Comparison of ENCODE assay signal across 19 cellular contexts in genomic region chr14:103692871-103693270, GRCh38. TPM values are rescaled to one million over a fixed set of nuclear protein-coding genes. Genes with fewer than 3 reads are reported as not detected.
A peak's percentile ranks its signal among the peaks of the same experiment; 100 is the strongest.
DNase-seq lines count a peak whose midpoint lies in the region; ATAC-seq, FAIRE-seq and TF ChIP-seq lines count a peak whose summit lies in the region.
"Had no signal": no experiment of that assay in that cellular context is flagged by ENCODE, and none has a peak within 500 bp of the region (broad histone marks: within the 10 kb centered on the region; RNA-seq: fewer than 3 reads in every experiment).

No MANE protein-coding gene starts in this region.

- H3K79me2 ChIP-seq in astrocyte (ENCODE audit: insufficient read depth, low read length) = peaks cover 78% of the 10 kb centered on the region

- POLR2A ChIA-PET in T-cell (lab: Charles Lee) = no interaction called here

- H3K4me3 Mint-ChIP-seq in IgD-negative memory B cell (no peak overlapping the region), astrocyte (ENCODE audit: unreplicated experiment) (no peak overlapping the region), T-cell (no peak overlapping the region)
- H3K4me3 Mint-ChIP-seq: stimulated activated naive B cell treated with anti-CD40 and anti-IgM and Interleukin-4, amounts not matched to agents 10 μg/mL and 1 μg/mL and 100 μg/mL, for 72 hours; T-helper 2 cell treated with Interferon-gamma antibody and Interleukin-4, amounts not matched to agents 5 μg/mL and 100 μg/mL, for 36 hours had no signal

- H3K9me3 ChIP-seq in astrocyte (ENCODE audit: insufficient read depth, low read depth, low read length) = no peaks in the 10 kb centered on the region
- no peaks in the 10 kb centered on the region for H3K9me3 ChIP-seq in transverse colon
- H3K9me3 ChIP-seq: HAP-1, right lobe of liver had no signal

- H3K9ac ChIP-seq in astrocyte (ENCODE audit: low read length) = no peak overlapping the region

- H3K36me3 Mint-ChIP-seq in IgD-negative memory B cell (no peaks in the 10 kb centered on the region), astrocyte (ENCODE audit: low read depth, unreplicated experiment) (peaks cover 4% of the 10 kb centered on the region), T-cell (peaks cover 14% of the 10 kb centered on the region)

- no peak for TF ChIP-seq EP300 in transverse colon (IDR thresholded peaks at IDR 0.05; ENCODE audit: low read depth)

- H3K4me1 ChIP-seq in astrocyte (ENCODE audit: insufficient read depth, low read length) = peaks cover 35% of the 10 kb centered on the region
- H3K4me1 ChIP-seq in transverse colon = peaks cover 17 to 37% (median 22%) of the 10 kb centered on the region in 4 donors
- H3K4me1 ChIP-seq: HAP-1, right lobe of liver had no signal

- TF ChIP-seq CTCF in astrocyte (IDR thresholded peaks at IDR 0.05; ENCODE audit: insufficient read depth, low read depth, low read length) (no peak), transverse colon (IDR thresholded peaks at IDR 0.05) (no peak)

- intact Hi-C loops in transverse colon (cut with DNase I; ENCODE audit: low total_unique reads) = no loop called here

- H3K4me1 Mint-ChIP-seq in IgD-negative memory B cell (peaks cover 40 to 46% (median 43%) of the 10 kb centered on the region in 3 donors), astrocyte (ENCODE audit: low read depth, unreplicated experiment) (peaks cover 27% of the 10 kb centered on the region), T-cell (peaks cover 2 to 15% (median 13%) of the 10 kb centered on the region in 3 donors)

- H3K27me3 Mint-ChIP-seq in IgD-negative memory B cell (no peaks in the 10 kb centered on the region), astrocyte (ENCODE audit: low read depth, unreplicated experiment) (no peaks in the 10 kb centered on the region), T-cell (no peaks in the 10 kb centered on the region)
- H3K27me3 Mint-ChIP-seq: stimulated activated naive B cell treated with anti-CD40 and anti-IgM and Interleukin-4, amounts not matched to agents 10 μg/mL and 1 μg/mL and 100 μg/mL, for 72 hours had no signal

- TF ChIP-seq POLR2A in transverse colon (IDR thresholded peaks at IDR 0.05) = no peak

- peaks cover 31% of the 10 kb centered on the region for H3K36me3 ChIP-seq in astrocyte (ENCODE audit: insufficient read depth, low read length)
- H3K36me3 ChIP-seq in transverse colon = peaks cover 0 to 22% (median 9%) of the 10 kb centered on the region in 4 donors

- ATAC-seq in T-cell (replicated peaks in 1 of 4) = no peak
- ATAC-seq: left cardiac atrium, right lobe of liver had no signal

- in situ Hi-C loops in transverse colon (cut with MboI; ENCODE audit: low pct_ligation_motif_present in 1 of 4, low pct_unique_long_range_greater_than_20kb in 1 of 4, low sequenced_read_pairs in 3 of 4) = no loop called here

- WGBS in transverse colon (ENCODE audit: low coverage in 1 of 2), 2 donors = 70 to 80% methylated on average over 3 to 12 of the region's 12 CpGs

- peaks cover 79% of the 10 kb centered on the region for H4K20me1 ChIP-seq in astrocyte (ENCODE audit: insufficient read depth, low read length)

- H3K4me3 ChIP-seq in astrocyte (ENCODE audit: insufficient read depth, low read depth, low read length) (no peak overlapping the region), transverse colon (no peak overlapping the region)
- H3K4me3 ChIP-seq: HAP-1, right lobe of liver had no signal

- CTCF ChIA-PET in T-cell (lab: Charles Lee) = no interaction called here

- H3K4me2 ChIP-seq in astrocyte (ENCODE audit: low read length) = no peak overlapping the region

- FAIRE-seq in astrocyte (lab: Jason Lieb, UNC) = no peak
- FAIRE-seq: bronchial epithelial cell had no signal

- no peak overlapping the region for H3K27ac ChIP-seq in astrocyte (ENCODE audit: low read depth, low read length)
- H3K27ac ChIP-seq in transverse colon = peak overlapping the region in 3 of 4 donors; percentile 34 to 55 (median 55)
- H3K27ac ChIP-seq: right lobe of liver had no signal

- H3K27ac Mint-ChIP-seq in IgD-negative memory B cell = peak overlapping the region; percentile 42 to 88 (median 69)
- H3K27ac Mint-ChIP-seq in astrocyte (ENCODE audit: unreplicated experiment) = peak overlapping the region; percentile 34
- H3K27ac Mint-ChIP-seq in T-cell = no peak overlapping the region
- H3K27ac Mint-ChIP-seq: T-helper 2 cell treated with Interferon-gamma antibody and Interleukin-4, amounts not matched to agents 5 μg/mL and 100 μg/mL, for 36 hours had no signal

- H2AFZ ChIP-seq in astrocyte (ENCODE audit: low read depth, low read length) = no peak overlapping the region

- DNase-seq in astrocyte (ENCODE audit: low read depth) (no peak), mesenteric fat pad (ENCODE audit: low spot score) (peak; percentile 83), transverse colon (peak; percentile 10), T-cell (no peak), NCI-H2107 (lab: John Stamatoyannopoulos, UW) (no peak), 8988T (no peak)
- DNase-seq: activated CD4-positive, CD25-positive, alpha-beta regulatory T cell; activated CD8-positive, alpha-beta memory T cell treated with anti-CD3 and anti-CD28 coated beads for 24 hours; dermis blood vessel endothelial cell; GF-D8; left cardiac atrium; NCI-H146; NCI-H748 treated with DMSO at 0.1 percent for 48 hours; right lobe of liver; stimulated activated naive B cell treated with anti-CD40 and anti-IgM and Interleukin-4, amounts not matched to agents 10 μg/mL and 1 μg/mL and 100 μg/mL, for 72 hours had no signal

- H3K9me3 Mint-ChIP-seq in IgD-negative memory B cell (no peaks in the 10 kb centered on the region), astrocyte (ENCODE audit: unreplicated experiment) (no peaks in the 10 kb centered on the region), T-cell (no peaks in the 10 kb centered on the region)
- H3K9me3 Mint-ChIP-seq: stimulated activated naive B cell treated with anti-CD40 and anti-IgM and Interleukin-4, amounts not matched to agents 10 μg/mL and 1 μg/mL and 100 μg/mL, for 72 hours; T-helper 2 cell treated with Interferon-gamma antibody and Interleukin-4, amounts not matched to agents 5 μg/mL and 100 μg/mL, for 36 hours had no signal

- no peaks in the 10 kb centered on the region for H3K27me3 ChIP-seq in astrocyte (ENCODE audit: insufficient read depth, low read length)
- no peaks in the 10 kb centered on the region for H3K27me3 ChIP-seq in transverse colon
- H3K27me3 ChIP-seq: right lobe of liver had no signal

RNA-seq across cellular contexts. Expression of gene XRCC3, which starts 22.4 kb away (rescaled TPM):
- polyA plus RNA-seq in IgD-negative memory B cell = 5.7 TPM
- total RNA-seq in astrocyte = 2.3 and 5.2 TPM in 2 replicates
- total RNA-seq in mesenteric fat pad = 6.3 TPM
- 10 to 100 TPM in 2 of 4 donors, 1 to 10 TPM in 2; 7.8 to 47.6 (median 23.8) TPM for total RNA-seq in transverse colon
- 10 to 100 TPM in 3 of 5 donors, 1 to 10 TPM in 2; 7.4 to 15.1 (median 12.9) TPM for total RNA-seq in T-cell

RNA-seq across cellular contexts. Expression of gene ZFYVE21, which starts 22.7 kb away (rescaled TPM):
- 10.3 TPM for polyA plus RNA-seq in IgD-negative memory B cell
- 41.7 and 42.0 TPM in 2 replicates for total RNA-seq in astrocyte
- total RNA-seq in mesenteric fat pad = 57.4 TPM
- total RNA-seq in transverse colon = 100 to 1,000 TPM in 2 of 4 donors, 10 to 100 TPM in 2; 90.2 to 214 (median 137) TPM
- 10 to 100 TPM in 4 of 5 donors, 1 to 10 TPM in 1; 8.8 to 22.8 (median 22.1) TPM for total RNA-seq in T-cell

Comparison
In these comparisons a context has a peak if more than half of its experiments do, and no peak if none do; other contexts are left out.
1. H3K27ac Mint-ChIP-seq: peak in IgD-negative memory B cell (3 of 3) and astrocyte (single experiment); none in T-cell (0 of 2).
2. DNase-seq: peak in mesenteric fat pad (single experiment) and transverse colon (single experiment); none in astrocyte (single experiment), T-cell (0 of 34), NCI-H2107 (single experiment) and 8988T (single experiment).